Comparison of ENCODE assay signal across 18 cellular contexts in the genomic region with DNA sequence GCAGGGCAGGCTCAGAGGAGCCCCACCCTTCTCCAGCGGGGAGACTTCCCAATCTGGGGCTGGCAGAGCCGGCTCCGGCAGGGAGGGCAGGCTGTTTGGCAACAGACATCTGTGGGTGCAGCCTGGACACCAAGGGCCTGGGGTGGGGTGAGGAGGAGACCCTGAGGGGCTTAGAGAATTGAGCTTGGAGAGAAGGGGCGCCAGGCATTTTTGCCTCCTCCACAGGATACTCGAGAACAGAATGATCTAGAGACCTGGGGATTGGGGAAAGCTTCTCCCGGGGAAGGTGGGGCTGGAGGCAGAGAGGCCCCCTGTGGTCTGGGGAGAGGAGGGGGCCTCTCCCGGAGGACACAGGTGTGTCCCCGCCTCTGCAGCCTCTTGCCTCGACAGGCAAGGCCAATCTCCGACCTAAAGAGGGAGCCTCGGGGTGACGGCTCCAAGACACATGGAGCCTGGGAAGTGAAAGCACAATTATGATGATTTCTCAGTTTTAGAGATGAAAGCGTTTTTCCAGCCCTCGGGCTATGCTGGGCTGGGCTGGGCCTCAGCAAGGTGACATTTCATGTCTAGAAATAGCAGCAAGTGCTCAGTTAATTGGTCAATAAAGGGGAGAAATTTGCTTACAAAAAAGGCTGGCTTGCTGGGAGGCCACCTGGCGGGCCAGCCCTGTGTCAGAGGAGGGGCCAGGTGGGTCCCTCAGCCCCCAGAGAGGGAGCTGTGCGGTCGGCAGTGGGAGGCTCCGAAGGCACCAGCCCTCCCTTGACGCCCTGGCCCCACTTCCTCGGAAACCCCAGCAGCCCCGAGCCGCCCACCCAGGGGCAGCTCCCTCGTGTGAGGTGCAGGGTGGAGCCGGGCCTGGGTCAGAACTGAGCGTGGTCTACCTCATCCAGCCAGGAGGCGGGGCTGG. TPM values are rescaled to one million over a fixed set of nuclear protein-coding genes. Genes with fewer than 3 reads are reported as not detected.
DNase-seq lines count a peak whose midpoint lies in the region; ATAC-seq and TF ChIP-seq lines count a peak whose summit lies in the region.
"Had no signal": no experiment of that assay in that cellular context is flagged by ENCODE, and none has a peak within 500 bp of the region (broad histone marks: within the 10 kb centered on the region; RNA-seq: fewer than 3 reads in every experiment).

No MANE protein-coding gene starts in this region.

- H3K4me1 ChIP-seq in breast epithelium: peaks cover 0 to 9% of the 10 kb centered on the region in 2 donors
- H3K4me1 ChIP-seq: pancreas had no signal

- no peak for TF ChIP-seq POLR2A in breast epithelium (IDR thresholded peaks at IDR 0.05)

- H3K36me3 ChIP-seq in breast epithelium: no peaks in the 10 kb centered on the region
- H3K36me3 ChIP-seq: pancreas, SJCRH30 had no signal

- peak; percentile 60 for DNase-seq in Right ventricle myocardium inferior (ENCODE audit: missing footprints)
- no peak for DNase-seq in left ventricle myocardium superior
- peak; percentile 95 for DNase-seq in NCI-H69 (lab: John Stamatoyannopoulos, UW)
- peak; percentile 55 for DNase-seq in germinal center (ENCODE audit: low spot score)
- DNase-seq in breast epithelium (ENCODE audit: low spot score in 2 of 2): no peak
- DNase-seq in DMS153 (lab: John Stamatoyannopoulos, UW): no peak
- DNase-seq: activated T-cell treated with anti-CD3 and anti-CD28 coated beads, Interleukin-2, amount 50 U/mL, for 48 hours; caudate nucleus; effector CD8-positive, alpha-beta T cell; left colon; NCI-H2029 treated with DMSO at 0.1 percent for 48 hours; SJCRH30; small intestine; stimulated activated naive CD4-positive, alpha-beta T cell had no signal

- peaks cover 21 to 100% of the 10 kb centered on the region in 2 donors for H3K27me3 ChIP-seq in breast epithelium

- intact Hi-C loops in Right ventricle myocardium inferior (cut with DNase I) (no loop called here), left ventricle myocardium superior (cut with micrococcal nuclease) (no loop called here), breast epithelium (cut with DNase I; ENCODE audit: low total_unique reads) (no loop called here)

- no peak for TF ChIP-seq CTCF in breast epithelium (IDR thresholded peaks at IDR 0.05)

- H3K9me3 ChIP-seq in breast epithelium: no peaks in the 10 kb centered on the region
- H3K9me3 ChIP-seq: pancreas, SJCRH30 had no signal

- H3K4me3 ChIP-seq in breast epithelium: no peak overlapping the region
- H3K4me3 ChIP-seq: pancreas, SJCRH30 had no signal

- no peak overlapping the region for H3K27ac ChIP-seq in breast epithelium
- H3K27ac ChIP-seq: pancreas, SJCRH30 had no signal

- ATAC-seq in Right ventricle myocardium inferior (no peak), left ventricle myocardium superior (no peak), GM18519 (IDR thresholded peaks at IDR 0.05; ENCODE audit: low FRiP score, unreplicated experiment) (no peak), GM18873 (IDR thresholded peaks at IDR 0.05; ENCODE audit: low FRiP score, unreplicated experiment) (no peak)
- ATAC-seq: left colon, pancreas had no signal

RNA-seq across cellular contexts. Expression of a gene that starts 8.2 kb away (rescaled TPM):
- total RNA-seq in Right ventricle myocardium inferior (not detected), left ventricle myocardium superior (not detected), breast epithelium (not detected)
- total RNA-seq: left colon, pancreas, SJCRH30, ureter had no signal

RNA-seq across cellular contexts. Expression of a gene that starts 48.9 kb away (rescaled TPM):
- total RNA-seq in Right ventricle myocardium inferior (8.3 TPM), left ventricle myocardium superior (8.7 TPM), breast epithelium (1 to 10 TPM; 5.6 to 8.8 (median 6.2) TPM)

Comparison
In these comparisons a context has a peak if more than half of its experiments do, and no peak if none do; other contexts are left out.
1. DNase-seq: peak in Right ventricle myocardium inferior (single experiment), NCI-H69 (single experiment) and germinal center (single experiment); none in left ventricle myocardium superior (single experiment), breast epithelium (0 of 2) and DMS153 (single experiment).